ENCODE assay signal across 28 cellular contexts in the genomic region with DNA sequence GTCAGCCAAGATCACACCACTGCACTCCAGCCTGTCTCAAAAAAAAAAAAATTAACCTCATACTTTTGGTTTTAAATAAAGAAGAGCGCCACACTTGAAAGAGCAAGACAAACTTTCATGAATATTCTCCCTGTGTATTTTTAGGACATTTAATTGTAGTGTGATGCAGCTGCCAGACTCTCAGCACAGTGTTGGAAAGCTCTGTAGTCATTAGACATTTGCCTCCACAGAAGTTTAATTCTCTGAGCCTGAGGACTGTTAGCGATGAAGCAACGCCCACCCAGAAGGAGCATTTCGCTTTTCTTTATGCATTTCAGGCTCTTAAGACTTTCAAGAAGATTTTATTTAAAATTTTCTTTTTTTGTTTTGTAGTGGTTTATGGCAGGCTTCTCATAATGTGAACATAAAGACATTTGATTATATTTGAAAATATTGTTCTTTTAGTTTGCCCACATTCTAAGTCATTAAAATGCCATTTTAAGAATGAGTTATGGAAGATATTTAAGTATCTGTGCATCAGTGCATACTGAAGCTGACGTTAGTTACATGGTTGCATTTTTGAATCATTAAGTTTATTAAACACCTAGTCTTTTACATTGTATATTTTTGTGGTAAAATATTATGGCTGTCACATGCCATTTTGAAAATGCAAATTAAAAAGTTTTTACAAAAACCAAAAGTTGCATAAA. TPM values are rescaled to one million over a fixed set of nuclear protein-coding genes. Genes with fewer than 3 reads are reported as not detected.
DNase-seq lines count a peak whose midpoint lies in the region; ATAC-seq lines count a peak whose summit lies in the region.
"Had no signal": no experiment of that assay in that cellular context is flagged by ENCODE, and none has a peak within 500 bp of the region (broad histone marks: within the 10 kb centered on the region; RNA-seq: fewer than 3 reads in every experiment).

No MANE protein-coding gene starts in this region.

- H3K27me3 ChIP-seq in BLaER1 treated with 17β-estradiol and CSF1 and Interleukin-3, amounts not matched to agents 10 nM and 100 nM, result no peaks in the 10 kb centered on the region
- H3K27me3 ChIP-seq in aorta (ENCODE audit: control insufficient read depth in 1 of 2, insufficient read depth in 2 of 2, low read length in 1 of 2), result no peaks in the 10 kb centered on the region
- H3K27me3 ChIP-seq: adrenal gland, brain microvascular endothelial cell, hepatocyte, ovary, vagina had no signal

- H3K36me3 ChIP-seq in BLaER1 treated with 17β-estradiol and CSF1 and Interleukin-3, amounts not matched to agents 10 nM and 100 nM, result peaks cover 0 to 30% (median 9%) of the 10 kb centered on the region in 11 experiments; a peak in 14 of 22 replicates
- H3K36me3 ChIP-seq in aorta (ENCODE audit: control insufficient read depth in 1 of 2, insufficient read depth in 2 of 2, low read length in 1 of 2), result no peaks in the 10 kb centered on the region
- H3K36me3 ChIP-seq: adrenal gland, brain microvascular endothelial cell, esophagus squamous epithelium, ovary, thoracic aorta, vagina had no signal

- 81 to 94% methylated on average over 5 of the region's 5 CpGs for WGBS in aorta, 2 donors

- no peak for ATAC-seq in aorta (ENCODE audit: low FRiP score)
- ATAC-seq: activated CD8-positive, alpha-beta T cell treated with anti-CD3 and anti-CD28 coated beads, Interleukin-2, amount 10 ng/mL, durations not matched to agents 7 days and 5 days; left cardiac atrium; Panc1 had no signal

- intact Hi-C loops in aorta (cut with DNase I), result no loop called here

- peak overlapping the region; percentile 21 to 93 (median 75); a peak in 21 of 22 replicates for H3K4me2 ChIP-seq in BLaER1 treated with 17β-estradiol and CSF1 and Interleukin-3, amounts not matched to agents 10 nM and 100 nM
- H3K4me2 ChIP-seq: hepatocyte, smooth muscle cell had no signal

- H3K27ac ChIP-seq in BLaER1 treated with 17β-estradiol and CSF1 and Interleukin-3, amounts not matched to agents 10 nM and 100 nM, result peak overlapping the region in 9 of 11 experiments; percentile 20 to 92 (median 59); a peak in 15 of 22 replicates
- H3K27ac ChIP-seq in cingulate gyrus (ENCODE audit: low read depth, low read length) (peak overlapping the region; percentile 47), aorta (ENCODE audit: low read depth in 1 of 2, low read length in 2 of 2) (no peak overlapping the region)
- H3K27ac ChIP-seq: adrenal gland, brain microvascular endothelial cell, esophagus squamous epithelium, hepatocyte, ovary, thoracic aorta, vagina had no signal

- peaks cover 13 to 41% (median 31%) of the 10 kb centered on the region in 11 experiments for H3K9me3 ChIP-seq in BLaER1 treated with 17β-estradiol and CSF1 and Interleukin-3, amounts not matched to agents 10 nM and 100 nM (replicated peaks in 1 of 11)
- no peaks in the 10 kb centered on the region for H3K9me3 ChIP-seq in aorta (ENCODE audit: control insufficient read depth, low read length)
- H3K9me3 ChIP-seq: ovary, vagina had no signal

- H3K4me3 ChIP-seq in BLaER1 treated with 17β-estradiol and CSF1 and Interleukin-3, amounts not matched to agents 10 nM and 100 nM, result peak overlapping the region in 1 of 10 experiments; percentile 12; a peak in 1 of 20 replicates
- no peak overlapping the region for H3K4me3 ChIP-seq in aorta (ENCODE audit: low read length in 2 of 2)
- H3K4me3 ChIP-seq: adrenal gland, esophagus squamous epithelium, hepatocyte, ovary, smooth muscle cell, thoracic aorta, vagina had no signal

- DNase-seq in KBM-7 (peak; percentile 39), putamen (ENCODE audit: low spot score) (peak; percentile 66), kidney tubule cell (ENCODE audit: low spot score) (no peak), aorta (no peak), T-helper 2 cell (no peak), NCI-H2227 treated with DMSO at 0.1 percent for 48 hours (lab: John Stamatoyannopoulos, UW) (no peak)
- DNase-seq: activated CD8-positive, alpha-beta T cell treated with anti-CD3 and anti-CD28 coated beads, Interleukin-2, amount 10 ng/mL, durations not matched to agents 7 days and 5 days; activated naive CD4-positive, alpha-beta T cell treated with anti-CD3 and anti-CD28 coated beads for 36 hours; adrenal gland; brain microvascular endothelial cell; DMS53; esophagus squamous epithelium; left cardiac atrium; NCI-H2029 treated with DMSO at 0.1 percent for 48 hours; NCI-H524 treated with DMSO at 0.1 percent for 48 hours; NK-92 treated with Interleukin-12 subunit alpha and Interleukin-12 subunit beta, amount 100 ng/mL, for 24 hours; ovary; retina; SHP77; stimulated activated naive CD4-positive, alpha-beta T cell treated with Interleukin-2 at 50 U/mL for 16 hours had no signal

- H4K20me1 ChIP-seq in BLaER1 treated with 17β-estradiol and CSF1 and Interleukin-3, amounts not matched to agents 10 nM and 100 nM, result no peaks in the 10 kb centered on the region

- in situ Hi-C loops in KBM-7 (cut with MboI; ENCODE audit: low pct_unique_long_range_greater_than_20kb, low sequenced_read_pairs), result no loop called here

- H3K9ac ChIP-seq in BLaER1 treated with 17β-estradiol and CSF1 and Interleukin-3, amounts not matched to agents 10 nM and 100 nM, result peak overlapping the region in 4 of 11 experiments; percentile 3 to 14 (median 12); a peak in 5 of 22 replicates

- peaks cover 51 to 64% (median 58%) of the 10 kb centered on the region in 10 experiments for H3K4me1 ChIP-seq in BLaER1 treated with 17β-estradiol and CSF1 and Interleukin-3, amounts not matched to agents 10 nM and 100 nM
- peaks cover 0 to 3% of the 10 kb centered on the region in 2 donors for H3K4me1 ChIP-seq in aorta (ENCODE audit: control insufficient read depth in 1 of 2, insufficient read depth in 2 of 2, low read length in 2 of 2)
- H3K4me1 ChIP-seq: vagina had no signal

RNA-seq across cellular contexts. Expression of gene DCLK2, which starts 45.9 kb away (rescaled TPM):
- 10 to 100 TPM; 16.0 to 17.9 TPM for total RNA-seq in aorta
- polyA plus RNA-seq in aorta, result 1 to 10 TPM; 2.4 to 9.3 TPM
- total RNA-seq: activated CD8-positive, alpha-beta T cell treated with anti-CD3 and anti-CD28 coated beads, Interleukin-2, amount 10 ng/mL, durations not matched to agents 7 days and 5 days; activated naive CD4-positive, alpha-beta T cell treated with anti-CD3 and anti-CD28 coated beads for 36 hours; HT-29 had no signal

Comparison
In these comparisons a context has a peak if more than half of its experiments do, and no peak if none do; other contexts are left out.
1. H3K27ac ChIP-seq: peak in BLaER1 treated with 17β-estradiol and CSF1 and Interleukin-3, amounts not matched to agents 10 nM and 100 nM (9 of 11) and cingulate gyrus (single experiment); none in aorta (0 of 2).
2. DNase-seq: peak in KBM-7 (single experiment) and putamen (single experiment); none in kidney tubule cell (single experiment), aorta (0 of 2), T-helper 2 cell (0 of 5) and NCI-H2227 treated with DMSO at 0.1 percent for 48 hours (single experiment).